In genomic region chr11:34302046-34302921, GRCh38 we compare ENCODE assay signal across 8 cellular contexts. TPM values are rescaled to one million over a fixed set of nuclear protein-coding genes. Genes with fewer than 3 reads are reported as not detected.
DNase-seq lines count a peak whose midpoint lies in the region; ATAC-seq and TF ChIP-seq lines count a peak whose summit lies in the region.

No MANE protein-coding gene starts in this region.

- H3K9me3 Mint-ChIP-seq in Calu3 (ENCODE audit: low read depth, unreplicated experiment) (no peaks in the 10 kb centered on the region), osteocyte (ENCODE audit: unreplicated experiment) (no peaks in the 10 kb centered on the region)

- H3K27me3 ChIP-seq in HUES64 (ENCODE audit: insufficient read depth, low read length), result no peaks in the 10 kb centered on the region
- no peaks in the 10 kb centered on the region for H3K27me3 ChIP-seq in H7 (ENCODE audit: control insufficient read depth, insufficient read depth, low read length)
- H3K27me3 ChIP-seq in sigmoid colon, result no peaks in the 10 kb centered on the region

- no peaks in the 10 kb centered on the region for H3K27me3 Mint-ChIP-seq in Calu3 (ENCODE audit: unreplicated experiment)
- H3K27me3 Mint-ChIP-seq in osteocyte (ENCODE audit: unreplicated experiment), result peaks cover 4% of the 10 kb centered on the region

- peak; percentile 69 for ATAC-seq in GM21529 (IDR thresholded peaks at IDR 0.05; ENCODE audit: unreplicated experiment)

- H3K4me3 Mint-ChIP-seq in Calu3 (ENCODE audit: low read depth, unreplicated experiment) (no peak overlapping the region), osteocyte (ENCODE audit: unreplicated experiment) (no peak overlapping the region)

- BruUV-seq in Calu3 (replicated peaks; lab: Mats Ljungman, UMichigan), result no TSS peak

- TF ChIP-seq EP300 in sigmoid colon (IDR thresholded peaks at IDR 0.05), result no peak

- 75% methylated on average over 4 of the region's 4 CpGs for WGBS in HUES64
- 78 to 94% methylated on average over 4 of the region's 4 CpGs for WGBS in sigmoid colon, 2 donors

- CTCF ChIA-PET in Calu3 (lab: Charles Lee), result interaction anchor here (1.2 kb wide), 1 partner anchor 26 kb away, joined by 3 read pairs; no protein-coding TSS in a partner anchor

- peak overlapping the region; percentile 69 for H3K27ac Mint-ChIP-seq in Calu3 (ENCODE audit: unreplicated experiment)
- H3K27ac Mint-ChIP-seq in osteocyte (ENCODE audit: unreplicated experiment), result no peak overlapping the region

- 0 out of 2 replicates have a peak overlapping the region, but pooled peaks have one; percentile 16 for H3K27ac ChIP-seq in HUES64 (ENCODE audit: low read depth, low read length)
- H3K27ac ChIP-seq in sigmoid colon, result no peak overlapping the region

- intact Hi-C loops in Calu3 (cut with micrococcal nuclease; ENCODE audit: unreplicated experiment), result no loop called here
- intact Hi-C loops in sigmoid colon (cut with DNase I), result no loop called here

- peaks cover 22% of the 10 kb centered on the region for H3K4me1 ChIP-seq in HUES64 (ENCODE audit: insufficient read depth, low read length)
- H3K4me1 ChIP-seq in sigmoid colon, result peaks cover 0 to 6% (median 0%) of the 10 kb centered on the region in 4 donors

- 0 out of 2 replicates have a peak overlapping the region, but pooled peaks have one; percentile 21 for H3K9ac ChIP-seq in HUES64 (ENCODE audit: low read depth, low read length)

- H3K36me3 Mint-ChIP-seq in Calu3 (ENCODE audit: insufficient read depth, unreplicated experiment) (no peaks in the 10 kb centered on the region), osteocyte (ENCODE audit: unreplicated experiment) (no peaks in the 10 kb centered on the region)

- H3K36me3 ChIP-seq in HUES64 (ENCODE audit: insufficient read depth, low read length) (no peaks in the 10 kb centered on the region), H7 (replicated peaks; ENCODE audit: control insufficient read depth, insufficient read depth, low read length) (no peaks in the 10 kb centered on the region), sigmoid colon (no peaks in the 10 kb centered on the region)

- H3K9me3 ChIP-seq in HUES64 (ENCODE audit: insufficient read depth, low read depth, low read length) (no peaks in the 10 kb centered on the region), sigmoid colon (no peaks in the 10 kb centered on the region)

- no peak for TF ChIP-seq POLR2A in sigmoid colon (IDR thresholded peaks at IDR 0.05)

- TF ChIP-seq CTCF in Calu3 (IDR thresholded peaks at IDR 0.05; ENCODE audit: unreplicated experiment), result no peak
- no peak for TF ChIP-seq CTCF in osteocyte (IDR thresholded peaks at IDR 0.05)
- TF ChIP-seq CTCF in sigmoid colon (IDR thresholded peaks at IDR 0.05), result no peak

- H3K4me3 ChIP-seq in HUES64 (ENCODE audit: low read length) (no peak overlapping the region), H7 (ENCODE audit: insufficient read depth, low read depth, low read length) (no peak overlapping the region), sigmoid colon (no peak overlapping the region)

- DNase-seq in Calu3 (peak; percentile 12), fibroblast of gingiva (ENCODE audit: low read depth) (peak; percentile 74), H7 (no peak), osteocyte (ENCODE audit: extremely low spot score, unreplicated experiment) (no peak), sigmoid colon (no peak)
- DNase-seq in effector CD4-positive, alpha-beta T cell, result no peak

- peaks cover 18% of the 10 kb centered on the region for H3K4me1 Mint-ChIP-seq in Calu3 (ENCODE audit: low read depth, unreplicated experiment)
- H3K4me1 Mint-ChIP-seq in osteocyte (ENCODE audit: unreplicated experiment), result peaks cover 10% of the 10 kb centered on the region

RNA-seq across cellular contexts. Expression of gene ABTB2, which starts 55.5 kb away (rescaled TPM):
- total RNA-seq in Calu3 (2022), result 24.6 and 24.8 TPM in 2 replicates
- 7.3 TPM for polyA plus RNA-seq in HUES64 (2013, experiment 1 of 2)
- polyA plus RNA-seq in HUES64 (2013, experiment 2 of 2), result 8.0 TPM
- total RNA-seq in H7 (2014; rRNA removed; shearing (Covaris generic)), result 9.3 and 12.2 TPM in 2 replicates
- 0.73 and 0.89 TPM in 2 replicates for total RNA-seq in osteocyte
- total RNA-seq in sigmoid colon, result 1 to 10 TPM; 1.3 to 2.5 (median 2.1) TPM
- 10 to 100 TPM in 1 of 3 donors, 1 to 10 TPM in 2; 5.4 to 12.9 (median 8.2) TPM for polyA plus RNA-seq in sigmoid colon

Comparison
In these comparisons a context has a peak if more than half of its experiments do, and no peak if none do; other contexts are left out.
1. DNase-seq: peak in Calu3 (single experiment) and fibroblast of gingiva (single experiment); none in H7 (single experiment), effector CD4-positive, alpha-beta T cell (single experiment), osteocyte (single experiment) and sigmoid colon (single experiment).